Comparison of ENCODE assay signal across 19 cellular contexts in the genomic region with DNA sequence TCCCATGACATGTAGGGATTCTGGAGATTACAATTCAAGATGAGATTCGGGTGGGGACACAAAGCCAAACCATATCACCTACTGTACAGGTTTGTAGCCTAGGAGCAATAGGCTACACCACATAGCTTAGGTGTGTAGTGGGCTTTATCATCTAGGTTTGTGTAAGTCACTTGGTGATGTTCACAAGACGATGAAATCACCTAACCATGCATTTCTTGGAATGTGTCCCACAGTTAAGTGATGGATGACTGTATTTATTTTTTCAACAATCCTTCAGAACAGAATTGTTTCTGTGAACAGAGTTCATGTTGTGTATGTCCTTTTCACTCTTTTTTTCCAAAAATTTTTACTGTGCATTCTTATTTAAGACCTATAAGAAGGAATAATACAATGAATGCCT.
DNase-seq lines count a peak whose midpoint lies in the region; ATAC-seq, FAIRE-seq and TF ChIP-seq lines count a peak whose summit lies in the region.
"Had no signal": no experiment of that assay in that cellular context is flagged by ENCODE, and none has a peak within 500 bp of the region (broad histone marks: within the 10 kb centered on the region; RNA-seq: fewer than 3 reads in every experiment).

No MANE protein-coding gene starts in this region.

- no peak for FAIRE-seq in bronchial epithelial cell (lab: Jason Lieb, UNC)
- FAIRE-seq: A549 had no signal

- no peaks in the 10 kb centered on the region for H3K36me3 Mint-ChIP-seq in endodermal cell (ENCODE audit: low read depth)

- H3K9ac ChIP-seq in endodermal cell (ENCODE audit: extremely low read depth, low read length, poor library complexity, severe bottlenecking): no peak overlapping the region

- H3K27ac Mint-ChIP-seq in endodermal cell: no peak overlapping the region

- H3K36me3 ChIP-seq in bronchial epithelial cell (ENCODE audit: control insufficient read depth, insufficient read depth, low read length) (peaks cover 3% of the 10 kb centered on the region), endodermal cell (ENCODE audit: control insufficient read depth, insufficient read depth, low read length) (no peaks in the 10 kb centered on the region)

- no peaks in the 10 kb centered on the region for H3K27me3 Mint-ChIP-seq in endodermal cell (ENCODE audit: insufficient read depth)

- DNase-seq in ACHN (peak; percentile 2), HT1080 (ENCODE audit: low read depth) (peak; percentile 9), bronchial epithelial cell (ENCODE audit: low read depth) (peak; percentile 4), iris pigment epithelial cell (ENCODE audit: low read depth) (peak; percentile 48), HT-29 (ENCODE audit: low spot score) (no peak), endodermal cell (no peak), NCI-H1417 (lab: John Stamatoyannopoulos, UW) (no peak)
- DNase-seq: AML-193, Caco-2, DMS79, GF-D8, KBM-7, NCI-H1092, NCI-H187, NCI-H2171 treated with DMSO at 0.1 percent for 48 hours, NCI-H510A treated with DMSO at 0.1 percent for 48 hours, RPMI8226 had no signal

- H3K9me3 Mint-ChIP-seq in endodermal cell: no peaks in the 10 kb centered on the region

- no peak overlapping the region for H3K4me3 ChIP-seq in bronchial epithelial cell (ENCODE audit: low read depth, low read length)
- H3K4me3 ChIP-seq in endodermal cell (ENCODE audit: low read length): no peak overlapping the region
- H3K4me3 ChIP-seq: A549 had no signal

- H3K27ac ChIP-seq in endodermal cell (ENCODE audit: low read depth, low read length): no peak overlapping the region
- H3K27ac ChIP-seq: A549 had no signal

- TF ChIP-seq CTCF in bronchial epithelial cell (IDR thresholded peaks at IDR 0.05; ENCODE audit: insufficient read depth, low read length, severe bottlenecking) (no peak), endodermal cell (conservative IDR thresholded peaks at IDR 0.05) (no peak)

- ATAC-seq in HG03280 (IDR thresholded peaks at IDR 0.05; ENCODE audit: unreplicated experiment): no peak
- ATAC-seq: A549 had no signal

- WGBS in endodermal cell (ENCODE audit: insufficient coverage in 1 of 2, insufficient read length in 1 of 2), 2 experiments: 94% methylated on average over 1 of the region's 2 CpGs; no CpG with 5 or more reads in 1 of the 2 experiments

- H3K4me1 ChIP-seq in endodermal cell (ENCODE audit: control insufficient read depth, insufficient read depth, low read length): no peaks in the 10 kb centered on the region
- H3K4me1 ChIP-seq: Caco-2 had no signal

- in situ Hi-C loops in ACHN (cut with HindIII; ENCODE audit: low pct_ligation_motif_present, low pct_unique_long_range_greater_than_20kb, low sequenced_read_pairs): no loop called here

- H3K4me3 Mint-ChIP-seq in endodermal cell: no peak overlapping the region

- no peaks in the 10 kb centered on the region for H3K27me3 ChIP-seq in bronchial epithelial cell (ENCODE audit: control insufficient read depth, insufficient read depth, low read length)
- H3K27me3 ChIP-seq in endodermal cell (ENCODE audit: control insufficient read depth, insufficient read depth, low read length, poor library complexity, severe bottlenecking): no peaks in the 10 kb centered on the region

- H3K4me1 Mint-ChIP-seq in endodermal cell: peaks cover 2% of the 10 kb centered on the region

- H3K9me3 ChIP-seq in endodermal cell (ENCODE audit: control insufficient read depth, low read length): no peaks in the 10 kb centered on the region
- H3K9me3 ChIP-seq: A549, Caco-2 had no signal

Comparison
In these comparisons a context has a peak if more than half of its experiments do, and no peak if none do; other contexts are left out.
1. DNase-seq: peak in ACHN (single experiment), HT1080 (single experiment), bronchial epithelial cell (single experiment) and iris pigment epithelial cell (single experiment); none in HT-29 (single experiment), endodermal cell (single experiment) and NCI-H1417 (0 of 3).